Comparison of ENCODE assay signal across 2 cellular contexts in the genomic region with DNA sequence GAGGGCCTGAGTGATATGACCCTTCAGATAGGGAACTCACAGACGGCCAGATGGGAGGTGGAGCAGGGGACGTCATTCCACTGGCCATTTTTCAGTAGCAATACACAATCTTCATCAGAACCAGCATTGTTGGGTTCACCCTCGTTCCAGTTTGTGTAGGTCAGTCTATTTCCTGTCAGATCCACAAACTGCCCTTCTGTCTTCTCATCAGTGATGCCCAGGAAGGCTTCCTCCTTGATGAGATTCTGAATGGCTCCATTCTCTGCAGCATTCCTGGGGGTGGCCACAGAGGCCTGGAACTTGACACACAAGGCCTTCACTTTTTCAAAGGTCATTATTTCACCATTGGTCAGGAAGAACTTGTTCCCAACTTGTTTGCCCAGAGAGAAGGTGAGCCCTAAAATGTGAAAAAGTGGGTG.
TF ChIP-seq lines count a peak whose summit lies in the region.

No MANE protein-coding gene starts in this region.

TF ChIP-seq in endothelial cell of umbilical vein, 7 proteins besides CTCF, POLR2A, EP300 and RAD21 (continued from another document):
- TF ChIP-seq, protein P1, sequence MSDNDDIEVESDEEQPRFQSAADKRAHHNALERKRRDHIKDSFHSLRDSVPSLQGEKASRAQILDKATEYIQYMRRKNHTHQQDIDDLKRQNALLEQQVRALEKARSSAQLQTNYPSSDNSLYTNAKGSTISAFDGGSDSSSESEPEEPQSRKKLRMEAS (IDR thresholded peaks at IDR 0.05; ENCODE audit: insufficient read depth, insufficient read length), result no peak
- TF ChIP-seq EZH2 (IDR thresholded peaks at IDR 0.05; ENCODE audit: borderline replicate concordance, low read depth, low read length, severe bottlenecking), result no peak
- no peak for TF ChIP-seq JUN (IDR thresholded peaks at IDR 0.05; ENCODE audit: borderline replicate concordance, insufficient read depth, insufficient read length, low read depth)
- no peak for TF ChIP-seq MYC (IDR thresholded peaks at IDR 0.05; ENCODE audit: low read depth, low read length)

TF ChIP-seq in liver, 16 proteins besides CTCF, POLR2A, EP300 and RAD21 (continued from another document):
- TF ChIP-seq REST (IDR thresholded peaks at IDR 0.05), result peak; percentile 37
- TF ChIP-seq NR2F2 (IDR thresholded peaks at IDR 0.05), result peak; percentile 57
- TF ChIP-seq, protein P2, sequence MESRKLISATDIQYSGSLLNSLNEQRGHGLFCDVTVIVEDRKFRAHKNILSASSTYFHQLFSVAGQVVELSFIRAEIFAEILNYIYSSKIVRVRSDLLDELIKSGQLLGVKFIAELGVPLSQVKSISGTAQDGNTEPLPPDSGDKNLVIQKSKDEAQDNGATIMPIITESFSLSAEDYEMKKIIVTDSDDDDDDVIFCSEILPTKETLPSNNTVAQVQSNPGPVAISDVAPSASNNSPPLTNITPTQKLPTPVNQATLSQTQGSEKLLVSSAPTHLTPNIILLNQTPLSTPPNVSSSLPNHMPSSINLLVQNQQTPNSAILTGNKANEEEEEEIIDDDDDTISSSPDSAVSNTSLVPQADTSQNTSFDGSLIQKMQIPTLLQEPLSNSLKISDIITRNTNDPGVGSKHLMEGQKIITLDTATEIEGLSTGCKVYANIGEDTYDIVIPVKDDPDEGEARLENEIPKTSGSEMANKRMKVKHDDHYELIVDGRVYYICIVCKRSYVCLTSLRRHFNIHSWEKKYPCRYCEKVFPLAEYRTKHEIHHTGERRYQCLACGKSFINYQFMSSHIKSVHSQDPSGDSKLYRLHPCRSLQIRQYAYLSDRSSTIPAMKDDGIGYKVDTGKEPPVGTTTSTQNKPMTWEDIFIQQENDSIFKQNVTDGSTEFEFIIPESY (IDR thresholded peaks at IDR 0.05), result no peak
- TF ChIP-seq GABPA (IDR thresholded peaks at IDR 0.05 in 1 of 2, conservative IDR thresholded peaks at IDR 0.05 in 1 of 2), result no peak
- no peak for TF ChIP-seq FOXA1 (IDR thresholded peaks at IDR 0.05)
- TF ChIP-seq HNF4G (IDR thresholded peaks at IDR 0.05), result peak; percentile 42
- peak; percentile 19 for TF ChIP-seq ATF3 (IDR thresholded peaks at IDR 0.05)
- peak in 1 of 2 donors; percentile 47 for TF ChIP-seq JUND (IDR thresholded peaks at IDR 0.05)
- TF ChIP-seq, protein P1 (IDR thresholded peaks at IDR 0.05), result peak; percentile 25
- peak; percentile 27 for TF ChIP-seq FOXA2 (IDR thresholded peaks at IDR 0.05)
- TF ChIP-seq EGR1 (IDR thresholded peaks at IDR 0.05; ENCODE audit: low read depth in 2 of 2), result no peak
- TF ChIP-seq RXRA (IDR thresholded peaks at IDR 0.05), result peak; percentile 86 to 93
- peak; percentile 85 for TF ChIP-seq YY1 (IDR thresholded peaks at IDR 0.05)
TF ChIP-seq in liver: peak in this region for 12.
